ENCODE assay signal across 11 cellular contexts in the genomic region with DNA sequence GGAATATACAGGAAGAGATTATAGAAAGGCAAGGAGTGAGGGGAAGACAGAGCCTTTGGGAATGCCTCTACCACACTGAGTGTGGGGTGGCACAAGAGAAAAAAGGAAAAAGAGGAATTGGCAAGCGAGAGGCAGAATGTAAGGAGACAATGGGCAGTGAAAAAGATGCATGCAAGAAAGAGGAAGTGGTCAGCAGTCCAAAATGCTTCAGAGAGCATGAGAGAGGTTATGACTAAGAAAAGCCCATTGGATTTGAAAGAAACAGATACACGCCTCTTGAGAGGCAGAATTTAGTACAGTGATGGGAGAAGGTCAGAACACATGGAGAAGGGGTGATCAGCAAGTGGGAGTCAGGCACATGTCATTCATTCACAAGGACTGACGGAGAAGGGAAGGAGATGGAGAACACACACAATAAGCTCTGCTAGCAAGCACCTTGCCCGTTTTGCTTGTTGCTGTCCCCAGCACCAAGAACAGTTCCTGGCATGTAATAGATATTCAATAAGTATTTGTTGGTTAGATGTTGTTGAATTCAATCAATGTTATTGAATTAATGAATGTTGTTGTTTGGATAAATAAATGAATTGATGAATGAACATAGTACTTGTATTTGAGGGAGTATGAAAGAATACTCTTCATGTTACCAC. TPM values are rescaled to one million over a fixed set of nuclear protein-coding genes. Genes with fewer than 3 reads are reported as not detected.
DNase-seq lines count a peak whose midpoint lies in the region; ATAC-seq and TF ChIP-seq lines count a peak whose summit lies in the region.
"Had no signal": no experiment of that assay in that cellular context is flagged by ENCODE, and none has a peak within 500 bp of the region (broad histone marks: within the 10 kb centered on the region; RNA-seq: fewer than 3 reads in every experiment).

No MANE protein-coding gene starts in this region.

- no peak overlapping the region for H3K9ac ChIP-seq in OCI-LY3 (ENCODE audit: low read length)

- intact Hi-C loops in posterior vena cava (cut with DNase I): no loop called here

- no peaks in the 10 kb centered on the region for H3K79me2 ChIP-seq in OCI-LY3 (ENCODE audit: low read length)

- no peak for DNase-seq in NCI-H1694 treated with DMSO at 0.1 percent for 48 hours (lab: John Stamatoyannopoulos, UW)
- DNase-seq in posterior vena cava (ENCODE audit: low spot score): no peak
- DNase-seq in NCI-H345 treated with DMSO at 0.1 percent for 48 hours (lab: John Stamatoyannopoulos, UW; ENCODE audit: unreplicated experiment): no peak
- DNase-seq in foreskin fibroblast: no peak
- DNase-seq: body of pancreas had no signal

- H3K4me3 ChIP-seq in OCI-LY3 (ENCODE audit: low read length) (peak overlapping the region; percentile 5; the same call in 1 of the 2 replicates), foreskin fibroblast (ENCODE audit: low read depth in 1 of 2, low read length in 2 of 2) (no peak overlapping the region)
- H3K4me3 ChIP-seq: body of pancreas, smooth muscle cell had no signal

- no peak overlapping the region for H2AFZ ChIP-seq in OCI-LY3 (ENCODE audit: low read depth, low read length)

- H3K9me3 ChIP-seq in OCI-LY3 (ENCODE audit: insufficient read depth, low read length): no peaks in the 10 kb centered on the region
- H3K9me3 ChIP-seq: body of pancreas had no signal

- no peaks in the 10 kb centered on the region for H3K36me3 ChIP-seq in OCI-LY3 (replicated peaks; ENCODE audit: low read depth, low read length)

- peaks cover 19% of the 10 kb centered on the region for H3K4me1 ChIP-seq in OCI-LY3 (ENCODE audit: low read length)

- no peak overlapping the region for H3K27ac ChIP-seq in OCI-LY3 (ENCODE audit: low read length)
- H3K27ac ChIP-seq: body of pancreas had no signal

- H4K20me1 ChIP-seq in OCI-LY3 (ENCODE audit: insufficient read depth, low read length): peaks cover 7% of the 10 kb centered on the region

- ATAC-seq in GM18502 (IDR thresholded peaks at IDR 0.05; ENCODE audit: poor library complexity, unreplicated experiment): peak; percentile 98
- peak; percentile 99 for ATAC-seq in GM21423 (IDR thresholded peaks at IDR 0.05; ENCODE audit: unreplicated experiment)
- ATAC-seq in HG03103 (IDR thresholded peaks at IDR 0.05; ENCODE audit: low read depth, unreplicated experiment): peak; percentile 99
- ATAC-seq: body of pancreas, Right ventricle myocardium inferior had no signal

- H3K27me3 ChIP-seq in OCI-LY3 (ENCODE audit: low read depth, low read length): peaks cover 71% of the 10 kb centered on the region

- TF ChIP-seq CTCF in OCI-LY3 (IDR thresholded peaks at IDR 0.05; ENCODE audit: low read depth, low read length) (no peak), foreskin fibroblast (IDR thresholded peaks at IDR 0.05; ENCODE audit: low read depth, low read length) (no peak)

- peak overlapping the region; percentile 50 for H3K4me2 ChIP-seq in OCI-LY3 (ENCODE audit: low read length)
- H3K4me2 ChIP-seq: smooth muscle cell had no signal

RNA-seq across cellular contexts. Expression of a gene that starts 6.3 kb away (rescaled TPM):
- total RNA-seq in posterior vena cava: under 1 TPM; 0.28 to 0.71 TPM
- total RNA-seq: Right ventricle myocardium inferior had no signal
